In genomic region chr5:152288499-152288898, GRCh38 we compare ENCODE assay signal across 24 cellular contexts.
DNase-seq lines count a peak whose midpoint lies in the region; ATAC-seq, FAIRE-seq and TF ChIP-seq lines count a peak whose summit lies in the region.
"Had no signal": no experiment of that assay in that cellular context is flagged by ENCODE, and none has a peak within 500 bp of the region (broad histone marks: within the 10 kb centered on the region; RNA-seq: fewer than 3 reads in every experiment).

No MANE protein-coding gene starts in this region.

- DNase-seq in globus pallidus (ENCODE audit: low spot score) = peak; percentile 11
- DNase-seq in kidney = peak; percentile 63
- DNase-seq in upper lobe of right lung = no peak
- no peak for DNase-seq in D721Med (ENCODE audit: insufficient read length, low spot score)
- DNase-seq in SW480 (ENCODE audit: low spot score) = no peak
- no peak for DNase-seq in activated CD8-positive, alpha-beta memory T cell treated with anti-CD3 and anti-CD28 coated beads, Interleukin-2, amount 50 U/mL, for 48 hours
- DNase-seq: activated CD4-positive, alpha-beta T cell treated with anti-CD3 and anti-CD28 coated beads for 36 hours; activated T-cell treated with anti-CD3 and anti-CD28 coated beads for 4 hours; amygdala; endodermal cell; NCI-H1436; NCI-H2081 treated with DMSO at 0.1 percent for 48 hours; NCI-H526 treated with DMSO at 0.1 percent for 48 hours; Peyer's patch; SIG-M5; small intestine; stimulated activated naive CD8-positive, alpha-beta T cell treated with anti-CD3 and anti-CD28 coated beads, Interleukin-15, Interleukin-2, amounts not matched to agents 100 U/mL and 50 U/mL, for 24 hours had no signal

- H3K9me3 ChIP-seq in kidney (ENCODE audit: control insufficient read depth in 1 of 2, low read length in 2 of 2) (peaks cover 0 to 7% of the 10 kb centered on the region in 2 donors), upper lobe of right lung (no peaks in the 10 kb centered on the region)
- H3K9me3 ChIP-seq: BLaER1 treated with 17β-estradiol and CSF1 and Interleukin-3, amounts not matched to agents 10 nM and 100 nM; Peyer's patch had no signal

- ATAC-seq in upper lobe of right lung = peak; percentile 48
- ATAC-seq: activated CD4-positive, alpha-beta T cell treated with anti-CD3 and anti-CD28 coated beads for 36 hours; activated naive CD4-positive, alpha-beta T cell treated with anti-CD3 and anti-CD28 coated beads, Interleukin-2, amount 50 U/mL, for 72 hours; HCT116; HepG2; stimulated activated naive CD8-positive, alpha-beta T cell treated with anti-CD3 and anti-CD28 coated beads, Interleukin-15, Interleukin-2, amounts not matched to agents 100 U/mL and 50 U/mL, for 24 hours had no signal

- H3K4me3 ChIP-seq in kidney (ENCODE audit: low read length in 2 of 2) = no peak overlapping the region
- no peak overlapping the region for H3K4me3 ChIP-seq in upper lobe of right lung
- H3K4me3 ChIP-seq: BLaER1 treated with 17β-estradiol and CSF1 and Interleukin-3, amounts not matched to agents 10 nM and 100 nM; Peyer's patch had no signal

- H3K27me3 ChIP-seq in upper lobe of right lung = no peaks in the 10 kb centered on the region
- H3K27me3 ChIP-seq: BLaER1 treated with 17β-estradiol and CSF1 and Interleukin-3, amounts not matched to agents 10 nM and 100 nM; Peyer's patch had no signal

- H3K27ac ChIP-seq in VCaP (peak overlapping the region; percentile 52), kidney (ENCODE audit: low read depth in 2 of 2, low read length in 2 of 2) (peak overlapping the region in 1 of 2 donors; percentile 32), upper lobe of right lung (peak overlapping the region; percentile 30)
- H3K27ac ChIP-seq: BLaER1 treated with 17β-estradiol and CSF1 and Interleukin-3, amounts not matched to agents 10 nM and 100 nM; Peyer's patch had no signal

- TF ChIP-seq CTCF in VCaP (conservative IDR thresholded peaks at IDR 0.05) (no peak), kidney (IDR thresholded peaks at IDR 0.05; ENCODE audit: borderline replicate concordance, extremely low read depth, insufficient read depth) (no peak), upper lobe of right lung (IDR thresholded peaks at IDR 0.05) (no peak), D721Med (IDR thresholded peaks at IDR 0.05; ENCODE audit: insufficient read depth, missing control alignments) (no peak)

- FAIRE-seq in kidney (lab: Jason Lieb, UNC) = no peak
- no peak for FAIRE-seq in D721Med (lab: Jason Lieb, UNC)
- FAIRE-seq: bronchial epithelial cell, G401.6, HepG2, small intestine had no signal

- no peak overlapping the region for H3K9ac ChIP-seq in kidney (ENCODE audit: low read length in 2 of 2)
- H3K9ac ChIP-seq: BLaER1 treated with 17β-estradiol and CSF1 and Interleukin-3, amounts not matched to agents 10 nM and 100 nM had no signal

- H3K36me3 ChIP-seq in kidney (ENCODE audit: control insufficient read depth in 1 of 2, insufficient read depth in 2 of 2, low read length in 2 of 2) (no peaks in the 10 kb centered on the region), upper lobe of right lung (no peaks in the 10 kb centered on the region)
- H3K36me3 ChIP-seq: BLaER1 treated with 17β-estradiol and CSF1 and Interleukin-3, amounts not matched to agents 10 nM and 100 nM; Peyer's patch had no signal

- intact Hi-C loops in kidney (cut with DNase I) = no loop called here
- intact Hi-C loops in upper lobe of right lung (cut with DNase I) = no loop called here

- H3K4me1 ChIP-seq in kidney (ENCODE audit: control insufficient read depth in 1 of 2, insufficient read depth in 1 of 2, low read depth in 1 of 2, low read length in 2 of 2) (no peaks in the 10 kb centered on the region), upper lobe of right lung (peaks cover 7% of the 10 kb centered on the region)
- H3K4me1 ChIP-seq: BLaER1 treated with 17β-estradiol and CSF1 and Interleukin-3, amounts not matched to agents 10 nM and 100 nM; Peyer's patch had no signal

Comparison
In these comparisons a context has a peak if more than half of its experiments do, and no peak if none do; other contexts are left out.
1. DNase-seq: peak in globus pallidus (single experiment) and kidney (single experiment); none in upper lobe of right lung (single experiment), D721Med (single experiment), SW480 (single experiment) and activated CD8-positive, alpha-beta memory T cell treated with anti-CD3 and anti-CD28 coated beads, Interleukin-2, amount 50 U/mL, for 48 hours (single experiment).